19 cellular contexts compared by ENCODE assay signal in genomic region chr2:177398290-177398683, GRCh38. TPM values are rescaled to one million over a fixed set of nuclear protein-coding genes. Genes with fewer than 3 reads are reported as not detected.
DNase-seq lines count a peak whose midpoint lies in the region; ATAC-seq and TF ChIP-seq lines count a peak whose summit lies in the region.
"Had no signal": no experiment of that assay in that cellular context is flagged by ENCODE, and none has a peak within 500 bp of the region (broad histone marks: within the 10 kb centered on the region; RNA-seq: fewer than 3 reads in every experiment).

No MANE protein-coding gene starts in this region.

- peak; percentile 24 for DNase-seq in OCI-M1 (lab: John Stamatoyannopoulos, UW)
- DNase-seq in central memory CD8-positive, alpha-beta T cell (ENCODE audit: low spot score in 2 of 2): no peak
- no peak for DNase-seq in activated T-cell treated with anti-CD3 and anti-CD28 coated beads, Interleukin-2, amount 50 U/mL, for 48 hours
- no peak for DNase-seq in head of caudate nucleus
- no peak for DNase-seq in mucosa of descending colon
- DNase-seq: activated CD4-positive, alpha-beta memory T cell treated with anti-CD3 and anti-CD28 coated beads for 36 hours; activated naive CD8-positive, alpha-beta T cell treated with anti-CD3 and anti-CD28 coated beads for 36 hours; activated T-cell treated with anti-CD3 and anti-CD28 coated beads, Interleukin-2, amount 50 U/mL, for 4 hours; COR-L47; NCI-H1105 treated with DMSO at 0.1 percent for 48 hours; NCI-H526; nucleus accumbens; stimulated activated CD4-positive, alpha-beta T cell treated with anti-CD3 and anti-CD28 coated beads, Interleukin-2, amount 100 ng/mL, for 24 hours; SW 1271 had no signal

- H3K27ac Mint-ChIP-seq in central memory CD8-positive, alpha-beta T cell (ENCODE audit: low read depth): peak overlapping the region; percentile 36
- H3K27ac Mint-ChIP-seq: activated CD4-positive, alpha-beta memory T cell treated with anti-CD3 and anti-CD28 coated beads for 36 hours; activated naive CD8-positive, alpha-beta T cell treated with anti-CD3 and anti-CD28 coated beads for 36 hours had no signal

- no peak overlapping the region for H3K9ac ChIP-seq in mucosa of rectum (ENCODE audit: low read depth in 1 of 2, low read length in 2 of 2)

- ATAC-seq in central memory CD8-positive, alpha-beta T cell (replicated peaks; ENCODE audit: extremely low read depth, poor library complexity, severe bottlenecking): no peak
- no peak for ATAC-seq in GM18520 (IDR thresholded peaks at IDR 0.05; ENCODE audit: unreplicated experiment)
- ATAC-seq in mucosa of descending colon: no peak
- ATAC-seq: activated T-cell treated with anti-CD3 and anti-CD28 coated beads, Interleukin-2, amount 50 U/mL, for 4 hours had no signal

- H3K36me3 Mint-ChIP-seq in central memory CD8-positive, alpha-beta T cell (ENCODE audit: insufficient read depth): no peaks in the 10 kb centered on the region

- H3K9me3 ChIP-seq in mucosa of rectum (ENCODE audit: control insufficient read depth in 2 of 2, low read length in 2 of 2): no peaks in the 10 kb centered on the region
- H3K9me3 ChIP-seq in mucosa of descending colon: no peaks in the 10 kb centered on the region

- H3K27me3 ChIP-seq in ACC112 (ENCODE audit: insufficient read depth, low read length) (no peaks in the 10 kb centered on the region), mucosa of rectum (ENCODE audit: control insufficient read depth in 2 of 2, insufficient read depth in 2 of 2, low read length in 2 of 2) (no peaks in the 10 kb centered on the region)

- H3K36me3 ChIP-seq in ACC112 (ENCODE audit: insufficient read depth, low read length): no peaks in the 10 kb centered on the region
- H3K36me3 ChIP-seq in mucosa of rectum (ENCODE audit: control insufficient read depth in 2 of 2, insufficient read depth in 2 of 2, low read length in 2 of 2): no peaks in the 10 kb centered on the region
- H3K36me3 ChIP-seq in mucosa of descending colon (ENCODE audit: low read depth): no peaks in the 10 kb centered on the region

- H3K27ac ChIP-seq in ACC112 (ENCODE audit: low read depth, low read length) (peak overlapping the region; percentile 88), mucosa of rectum (ENCODE audit: low read depth in 2 of 2, low read length in 2 of 2) (peak overlapping the region; percentile 9 to 61)
- H3K27ac ChIP-seq: VCaP had no signal

- no peaks in the 10 kb centered on the region for H3K9me3 Mint-ChIP-seq in central memory CD8-positive, alpha-beta T cell
- H3K9me3 Mint-ChIP-seq: activated CD4-positive, alpha-beta memory T cell treated with anti-CD3 and anti-CD28 coated beads for 36 hours; activated naive CD8-positive, alpha-beta T cell treated with anti-CD3 and anti-CD28 coated beads for 36 hours; activated T-cell treated with anti-CD3 and anti-CD28 coated beads, Interleukin-2, amount 50 U/mL, for 4 hours; mesothelial cell of epicardium had no signal

- intact Hi-C loops in head of caudate nucleus (cut with DNase I): loop anchor here (10.0 kb wide), 1 partner anchor 133 kb away; the partner anchor contains the start of gene NFE2L2
- intact Hi-C loops in mucosa of descending colon (cut with DNase I, micrococcal nuclease): no loop called here

- peaks cover 72% of the 10 kb centered on the region for H3K4me1 Mint-ChIP-seq in central memory CD8-positive, alpha-beta T cell

- peaks cover 82% of the 10 kb centered on the region for H3K79me2 ChIP-seq in ACC112 (ENCODE audit: control insufficient read depth, insufficient read depth, low read length, unreplicated experiment)

- no peaks in the 10 kb centered on the region for H3K27me3 Mint-ChIP-seq in central memory CD8-positive, alpha-beta T cell
- H3K27me3 Mint-ChIP-seq: activated CD4-positive, alpha-beta memory T cell treated with anti-CD3 and anti-CD28 coated beads for 36 hours; activated naive CD8-positive, alpha-beta T cell treated with anti-CD3 and anti-CD28 coated beads for 36 hours had no signal

- H3K4me3 Mint-ChIP-seq in central memory CD8-positive, alpha-beta T cell: no peak overlapping the region
- H3K4me3 Mint-ChIP-seq: activated CD4-positive, alpha-beta memory T cell treated with anti-CD3 and anti-CD28 coated beads for 36 hours; activated naive CD8-positive, alpha-beta T cell treated with anti-CD3 and anti-CD28 coated beads for 36 hours; activated T-cell treated with anti-CD3 and anti-CD28 coated beads, Interleukin-2, amount 50 U/mL, for 4 hours; mesothelial cell of epicardium had no signal

- TF ChIP-seq CTCF in mucosa of descending colon (IDR thresholded peaks at IDR 0.05): no peak

- H3K4me3 ChIP-seq in ACC112 (ENCODE audit: low read depth, low read length) (peak overlapping the region; percentile 48; the same call in 1 of the 2 replicates), mucosa of rectum (ENCODE audit: low read length in 2 of 2) (no peak overlapping the region), mucosa of descending colon (no peak overlapping the region)

- H3K4me1 ChIP-seq in ACC112 (ENCODE audit: control insufficient read depth, insufficient read depth, low read length, unreplicated experiment) (peaks cover 58% of the 10 kb centered on the region), mucosa of rectum (ENCODE audit: control insufficient read depth in 2 of 2, insufficient read depth in 2 of 2, low read length in 2 of 2) (peaks cover 14 to 24% of the 10 kb centered on the region in 2 donors), mucosa of descending colon (ENCODE audit: low read depth) (peaks cover 38% of the 10 kb centered on the region)

- no peak overlapping the region for H2AFZ ChIP-seq in ACC112 (ENCODE audit: low read length, unreplicated experiment)

RNA-seq across cellular contexts. Expression of gene AGPS, which starts 5.7 kb away (rescaled TPM):
- total RNA-seq in mucosa of descending colon: 10 to 100 TPM; 43.0 to 58.4 (median 48.7) TPM
